Comparison of ENCODE assay signal across 1 cellular context in the genomic region with DNA sequence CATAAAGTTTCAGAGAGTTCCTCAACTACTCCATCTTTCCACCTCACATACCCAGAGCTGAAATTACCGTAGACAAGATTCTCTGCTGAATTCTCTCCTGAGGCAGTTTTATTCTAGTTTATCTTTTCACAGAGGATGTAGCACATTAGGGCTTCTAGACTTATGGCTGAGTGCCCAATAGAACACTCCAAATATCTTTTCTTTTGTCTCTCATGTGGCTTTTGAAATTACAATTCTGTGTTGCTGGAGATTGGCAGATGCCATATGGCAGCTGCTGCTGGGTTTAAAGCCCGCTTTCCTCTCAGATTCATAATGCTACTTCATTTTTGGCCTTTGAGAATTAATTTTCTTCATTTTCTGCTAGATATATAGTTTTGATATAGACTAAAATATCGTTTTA.
TF ChIP-seq lines count a peak whose summit lies in the region.

No MANE protein-coding gene starts in this region.

TF ChIP-seq in WTC11, 78 proteins besides CTCF, POLR2A, EP300 and RAD21 (continued from another document):
- TF ChIP-seq, protein P1, sequence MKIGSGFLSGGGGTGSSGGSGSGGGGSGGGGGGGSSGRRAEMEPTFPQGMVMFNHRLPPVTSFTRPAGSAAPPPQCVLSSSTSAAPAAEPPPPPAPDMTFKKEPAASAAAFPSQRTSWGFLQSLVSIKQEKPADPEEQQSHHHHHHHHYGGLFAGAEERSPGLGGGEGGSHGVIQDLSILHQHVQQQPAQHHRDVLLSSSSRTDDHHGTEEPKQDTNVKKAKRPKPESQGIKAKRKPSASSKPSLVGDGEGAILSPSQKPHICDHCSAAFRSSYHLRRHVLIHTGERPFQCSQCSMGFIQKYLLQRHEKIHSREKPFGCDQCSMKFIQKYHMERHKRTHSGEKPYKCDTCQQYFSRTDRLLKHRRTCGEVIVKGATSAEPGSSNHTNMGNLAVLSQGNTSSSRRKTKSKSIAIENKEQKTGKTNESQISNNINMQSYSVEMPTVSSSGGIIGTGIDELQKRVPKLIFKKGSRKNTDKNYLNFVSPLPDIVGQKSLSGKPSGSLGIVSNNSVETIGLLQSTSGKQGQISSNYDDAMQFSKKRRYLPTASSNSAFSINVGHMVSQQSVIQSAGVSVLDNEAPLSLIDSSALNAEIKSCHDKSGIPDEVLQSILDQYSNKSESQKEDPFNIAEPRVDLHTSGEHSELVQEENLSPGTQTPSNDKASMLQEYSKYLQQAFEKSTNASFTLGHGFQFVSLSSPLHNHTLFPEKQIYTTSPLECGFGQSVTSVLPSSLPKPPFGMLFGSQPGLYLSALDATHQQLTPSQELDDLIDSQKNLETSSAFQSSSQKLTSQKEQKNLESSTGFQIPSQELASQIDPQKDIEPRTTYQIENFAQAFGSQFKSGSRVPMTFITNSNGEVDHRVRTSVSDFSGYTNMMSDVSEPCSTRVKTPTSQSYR (CRISPR knock-in tag; IDR thresholded peaks at IDR 0.05): no peak
- TF ChIP-seq MYBL2 (CRISPR knock-in tag; IDR thresholded peaks at IDR 0.05): no peak
- TF ChIP-seq, protein P2, sequence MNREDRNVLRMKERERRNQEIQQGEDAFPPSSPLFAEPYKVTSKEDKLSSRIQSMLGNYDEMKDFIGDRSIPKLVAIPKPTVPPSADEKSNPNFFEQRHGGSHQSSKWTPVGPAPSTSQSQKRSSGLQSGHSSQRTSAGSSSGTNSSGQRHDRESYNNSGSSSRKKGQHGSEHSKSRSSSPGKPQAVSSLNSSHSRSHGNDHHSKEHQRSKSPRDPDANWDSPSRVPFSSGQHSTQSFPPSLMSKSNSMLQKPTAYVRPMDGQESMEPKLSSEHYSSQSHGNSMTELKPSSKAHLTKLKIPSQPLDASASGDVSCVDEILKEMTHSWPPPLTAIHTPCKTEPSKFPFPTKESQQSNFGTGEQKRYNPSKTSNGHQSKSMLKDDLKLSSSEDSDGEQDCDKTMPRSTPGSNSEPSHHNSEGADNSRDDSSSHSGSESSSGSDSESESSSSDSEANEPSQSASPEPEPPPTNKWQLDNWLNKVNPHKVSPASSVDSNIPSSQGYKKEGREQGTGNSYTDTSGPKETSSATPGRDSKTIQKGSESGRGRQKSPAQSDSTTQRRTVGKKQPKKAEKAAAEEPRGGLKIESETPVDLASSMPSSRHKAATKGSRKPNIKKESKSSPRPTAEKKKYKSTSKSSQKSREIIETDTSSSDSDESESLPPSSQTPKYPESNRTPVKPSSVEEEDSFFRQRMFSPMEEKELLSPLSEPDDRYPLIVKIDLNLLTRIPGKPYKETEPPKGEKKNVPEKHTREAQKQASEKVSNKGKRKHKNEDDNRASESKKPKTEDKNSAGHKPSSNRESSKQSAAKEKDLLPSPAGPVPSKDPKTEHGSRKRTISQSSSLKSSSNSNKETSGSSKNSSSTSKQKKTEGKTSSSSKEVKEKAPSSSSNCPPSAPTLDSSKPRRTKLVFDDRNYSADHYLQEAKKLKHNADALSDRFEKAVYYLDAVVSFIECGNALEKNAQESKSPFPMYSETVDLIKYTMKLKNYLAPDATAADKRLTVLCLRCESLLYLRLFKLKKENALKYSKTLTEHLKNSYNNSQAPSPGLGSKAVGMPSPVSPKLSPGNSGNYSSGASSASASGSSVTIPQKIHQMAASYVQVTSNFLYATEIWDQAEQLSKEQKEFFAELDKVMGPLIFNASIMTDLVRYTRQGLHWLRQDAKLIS (CRISPR knock-in tag; IDR thresholded peaks at IDR 0.05; ENCODE audit: borderline replicate concordance): no peak
- TF ChIP-seq SMAD4 (CRISPR knock-in tag; IDR thresholded peaks at IDR 0.05): no peak
- TF ChIP-seq NR3C1 (CRISPR knock-in tag; conservative IDR thresholded peaks at IDR 0.05; ENCODE audit: low read depth): no peak
- TF ChIP-seq ESRRA (CRISPR knock-in tag; IDR thresholded peaks at IDR 0.05; ENCODE audit: borderline replicate concordance): no peak
